In genomic region chr10:106440767-106441166, GRCh38 we compare ENCODE assay signal across 18 cellular contexts.
A peak's percentile ranks its signal among the peaks of the same experiment; 100 is the strongest.
DNase-seq lines count a peak whose midpoint lies in the region; ATAC-seq, FAIRE-seq and TF ChIP-seq lines count a peak whose summit lies in the region.
"Had no signal": no experiment of that assay in that cellular context is flagged by ENCODE, and none has a peak within 500 bp of the region (broad histone marks: within the 10 kb centered on the region; RNA-seq: fewer than 3 reads in every experiment).

No MANE protein-coding gene starts in this region.

- TF ChIP-seq POLR2A in breast epithelium (IDR thresholded peaks at IDR 0.05): no peak
- no peak for TF ChIP-seq POLR2A in esophagus squamous epithelium (IDR thresholded peaks at IDR 0.05)
- TF ChIP-seq POLR2A in transverse colon (IDR thresholded peaks at IDR 0.05): no peak

- H3K27me3 Mint-ChIP-seq in MCF 10A (ENCODE audit: insufficient read depth, unreplicated experiment): no peaks in the 10 kb centered on the region
- H3K27me3 Mint-ChIP-seq: CD8-positive, alpha-beta memory T cell had no signal

- CTCF ChIA-PET in MCF 10A (lab: Yijun Ruan, JAX): interaction anchor here (1.0 kb wide), 1 partner anchor 131 kb away, joined by 3 read pairs; no protein-coding TSS in a partner anchor

- H3K36me3 ChIP-seq in breast epithelium: no peaks in the 10 kb centered on the region
- H3K36me3 ChIP-seq in bronchial epithelial cell (ENCODE audit: control insufficient read depth, insufficient read depth, low read length): no peaks in the 10 kb centered on the region
- no peaks in the 10 kb centered on the region for H3K36me3 ChIP-seq in esophagus squamous epithelium
- H3K36me3 ChIP-seq in transverse colon: no peaks in the 10 kb centered on the region
- H3K36me3 ChIP-seq: BLaER1 had no signal

- H3K27ac Mint-ChIP-seq in MCF 10A (ENCODE audit: low read depth, unreplicated experiment): peak overlapping the region; percentile 86
- H3K27ac Mint-ChIP-seq: CD8-positive, alpha-beta memory T cell; GM23338; H9 had no signal

- 21 to 30% methylated on average over 4 of the region's 4 CpGs for WGBS in esophagus squamous epithelium, 2 donors
- WGBS in transverse colon (ENCODE audit: low coverage in 1 of 2), 2 donors: 68 to 74% methylated on average over 3 to 4 of the region's 4 CpGs

- H3K9me3 Mint-ChIP-seq in MCF 10A (ENCODE audit: unreplicated experiment): no peaks in the 10 kb centered on the region
- H3K9me3 Mint-ChIP-seq: GM23338, H9 had no signal

- H3K9me3 ChIP-seq in breast epithelium: no peaks in the 10 kb centered on the region
- H3K9me3 ChIP-seq in esophagus squamous epithelium: no peaks in the 10 kb centered on the region
- no peaks in the 10 kb centered on the region for H3K9me3 ChIP-seq in transverse colon
- H3K9me3 ChIP-seq: BLaER1, Caco-2 had no signal

- H3K27me3 ChIP-seq in breast epithelium (no peaks in the 10 kb centered on the region), bronchial epithelial cell (ENCODE audit: control insufficient read depth, insufficient read depth, low read length) (no peaks in the 10 kb centered on the region), esophagus squamous epithelium (no peaks in the 10 kb centered on the region), transverse colon (no peaks in the 10 kb centered on the region)
- H3K27me3 ChIP-seq: BLaER1 had no signal

- intact Hi-C loops in MCF 10A (cut with micrococcal nuclease): no loop called here
- intact Hi-C loops in breast epithelium (cut with DNase I; ENCODE audit: low total_unique reads): no loop called here
- intact Hi-C loops in esophagus squamous epithelium (cut with DNase I): no loop called here
- intact Hi-C loops in transverse colon (cut with DNase I; ENCODE audit: low total_unique reads): no loop called here

- in situ Hi-C loops in transverse colon (cut with MboI; ENCODE audit: low pct_ligation_motif_present in 1 of 4, low pct_unique_long_range_greater_than_20kb in 1 of 4, low sequenced_read_pairs in 3 of 4): no loop called here

- POLR2A ChIA-PET in MCF 10A (lab: Yijun Ruan, JAX): interaction anchor here (0.7 to 2.6 kb wide), 4 partner anchors 17 to 114 kb away, joined by 3 to 7 read pairs (median 3); no protein-coding TSS in a partner anchor

- no peak overlapping the region for H3K27ac ChIP-seq in breast epithelium
- peak overlapping the region; percentile 40 to 77 (median 58) for H3K27ac ChIP-seq in esophagus squamous epithelium
- H3K27ac ChIP-seq in transverse colon: no peak overlapping the region
- H3K27ac ChIP-seq: 22Rv1, BLaER1 had no signal

- H3K4me1 ChIP-seq in breast epithelium (no peaks in the 10 kb centered on the region), esophagus squamous epithelium (peaks cover 4 to 53% (median 26%) of the 10 kb centered on the region in 3 donors), transverse colon (no peaks in the 10 kb centered on the region)
- H3K4me1 ChIP-seq: BLaER1, Caco-2 had no signal

- H3K36me3 Mint-ChIP-seq in MCF 10A (ENCODE audit: insufficient read depth, unreplicated experiment): no peaks in the 10 kb centered on the region
- H3K36me3 Mint-ChIP-seq: CD8-positive, alpha-beta memory T cell had no signal

- FAIRE-seq in bronchial epithelial cell (lab: Jason Lieb, UNC): no peak
- FAIRE-seq: GM12892 had no signal

- DNase-seq in MCF 10A (ENCODE audit: unreplicated experiment): peak; percentile 74
- DNase-seq in breast epithelium (ENCODE audit: low spot score in 2 of 2): no peak
- DNase-seq in bronchial epithelial cell (ENCODE audit: low read depth): peak; percentile 94
- DNase-seq in esophagus squamous epithelium (lab: John Stamatoyannopoulos, UW): no peak
- no peak for DNase-seq in cerebellar cortex (ENCODE audit: low spot score)
- DNase-seq in transverse colon: no peak
- no peak for DNase-seq in NCI-H187 (lab: John Stamatoyannopoulos, UW)
- DNase-seq: AML-193; Caco-2; CD8-positive, alpha-beta memory T cell; DND-41; GDM1; H9 had no signal

- no TSS peak for BruUV-seq in MCF 10A (replicated peaks; lab: Mats Ljungman, UMichigan)

- TF ChIP-seq CTCF in MCF 10A (IDR thresholded peaks at IDR 0.05; ENCODE audit: unreplicated experiment) (no peak), breast epithelium (IDR thresholded peaks at IDR 0.05) (no peak), bronchial epithelial cell (IDR thresholded peaks at IDR 0.05; ENCODE audit: insufficient read depth, low read length, severe bottlenecking) (no peak), esophagus squamous epithelium (IDR thresholded peaks at IDR 0.05) (no peak), transverse colon (IDR thresholded peaks at IDR 0.05) (no peak)

- peaks cover 17% of the 10 kb centered on the region for H3K4me1 Mint-ChIP-seq in MCF 10A (ENCODE audit: insufficient read depth, unreplicated experiment)
- H3K4me1 Mint-ChIP-seq: CD8-positive, alpha-beta memory T cell; GM23338; H9 had no signal

- no peak overlapping the region for H3K4me3 Mint-ChIP-seq in MCF 10A (ENCODE audit: unreplicated experiment)
- H3K4me3 Mint-ChIP-seq: CD8-positive, alpha-beta memory T cell; GM23338; H9 had no signal

- H3K4me3 ChIP-seq in breast epithelium (no peak overlapping the region), bronchial epithelial cell (ENCODE audit: low read depth, low read length) (no peak overlapping the region), esophagus squamous epithelium (no peak overlapping the region), transverse colon (no peak overlapping the region)
- H3K4me3 ChIP-seq: BLaER1, GM23338 had no signal

- no peak for TF ChIP-seq EP300 in transverse colon (IDR thresholded peaks at IDR 0.05; ENCODE audit: low read depth)

- ATAC-seq in GM18498 (IDR thresholded peaks at IDR 0.05; ENCODE audit: unreplicated experiment): no peak
- ATAC-seq: GM23338 had no signal

Comparison
In these comparisons a context has a peak if more than half of its experiments do, and no peak if none do; other contexts are left out.
1. DNase-seq: peak in MCF 10A (single experiment) and bronchial epithelial cell (single experiment); none in breast epithelium (0 of 2), esophagus squamous epithelium (single experiment), cerebellar cortex (single experiment), transverse colon (single experiment) and NCI-H187 (0 of 2).
2. H3K27ac ChIP-seq: peak in esophagus squamous epithelium (4 of 4); none in breast epithelium (0 of 2) and transverse colon (0 of 4).